23 cellular contexts compared by ENCODE assay signal in genomic region chr18:31505161-31505560, GRCh38. TPM values are rescaled to one million over a fixed set of nuclear protein-coding genes. Genes with fewer than 3 reads are reported as not detected.
"Had no signal": no experiment of that assay in that cellular context is flagged by ENCODE, and none has a peak within 500 bp of the region (broad histone marks: within the 10 kb centered on the region; RNA-seq: fewer than 3 reads in every experiment).

No MANE protein-coding gene starts in this region.

- H3K9me3 Mint-ChIP-seq: natural killer cell; neural crest cell; stimulated activated naive B cell treated with anti-CD40 and anti-IgM and Interleukin-4, amounts not matched to agents 10 μg/mL and 1 μg/mL and 100 μg/mL, for 72 hours; stimulated activated naive CD8-positive, alpha-beta T cell treated with anti-CD3 and anti-CD28 coated beads, Interleukin-15, amount 100 ng/mL, for 72 hours had no signal

- H3K27me3 Mint-ChIP-seq: stimulated activated naive CD8-positive, alpha-beta T cell treated with anti-CD3 and anti-CD28 coated beads, Interleukin-15, amount 100 ng/mL, for 72 hours had no signal

- H3K27ac ChIP-seq: esophagus squamous epithelium, testis, tibial nerve had no signal

- H3K36me3 Mint-ChIP-seq: natural killer cell; stimulated activated naive B cell treated with anti-CD40 and anti-IgM and Interleukin-4, amounts not matched to agents 10 μg/mL and 1 μg/mL and 100 μg/mL, for 72 hours had no signal

- H3K36me3 ChIP-seq: esophagus squamous epithelium, tibial nerve had no signal

- H3K27me3 ChIP-seq: esophagus squamous epithelium, testis had no signal

- ATAC-seq: natural killer cell; sciatic nerve; stimulated activated naive B cell treated with anti-CD40 and anti-IgM and Interleukin-4, amounts not matched to agents 10 μg/mL and 1 μg/mL and 100 μg/mL, for 72 hours had no signal

- H3K4me1 Mint-ChIP-seq: natural killer cell; stimulated activated naive CD8-positive, alpha-beta T cell treated with anti-CD3 and anti-CD28 coated beads, Interleukin-15, amount 100 ng/mL, for 72 hours had no signal

- H3K4me3 Mint-ChIP-seq: natural killer cell; neural crest cell; stimulated activated naive B cell treated with anti-CD40 and anti-IgM and Interleukin-4, amounts not matched to agents 10 μg/mL and 1 μg/mL and 100 μg/mL, for 72 hours; stimulated activated naive CD8-positive, alpha-beta T cell treated with anti-CD3 and anti-CD28 coated beads, Interleukin-15, amount 100 ng/mL, for 72 hours had no signal

- DNase-seq: dermis blood vessel endothelial cell; esophagus squamous epithelium; foreskin fibroblast; mammary epithelial cell; natural killer cell; posterior cingulate gyrus; stimulated activated CD4-positive, alpha-beta T cell treated with anti-CD3 and anti-CD28 coated beads, Interleukin-2, amount 100 ng/mL, for 24 hours; stimulated activated CD4-positive, alpha-beta T cell treated with anti-CD3 and anti-CD28 coated beads, Interleukin-4, amount 100 ng/mL, for 4 hours; stimulated activated naive B cell treated with anti-CD40 and anti-IgM and Interleukin-4, amounts not matched to agents 10 μg/mL and 1 μg/mL and 100 μg/mL, for 72 hours; stimulated activated naive CD8-positive, alpha-beta T cell treated with anti-CD3 and anti-CD28 coated beads, Interleukin-15, amount 100 ng/mL, for 72 hours; testis had no signal

- H3K4me1 ChIP-seq: testis, tibial nerve had no signal

- H3K4me3 ChIP-seq: esophagus squamous epithelium, testis, tibial nerve had no signal

- FAIRE-seq: colon, urothelium cell line had no signal

- H3K27ac Mint-ChIP-seq: natural killer cell; stimulated activated naive B cell treated with anti-CD40 and anti-IgM and Interleukin-4, amounts not matched to agents 10 μg/mL and 1 μg/mL and 100 μg/mL, for 72 hours; stimulated activated naive CD8-positive, alpha-beta T cell treated with anti-CD3 and anti-CD28 coated beads, Interleukin-15, amount 100 ng/mL, for 72 hours had no signal

- H3K9me3 ChIP-seq: esophagus squamous epithelium, testis, tibial nerve had no signal

RNA-seq across cellular contexts. Expression of gene DSG2, which starts 7.2 kb away (rescaled TPM):
- total RNA-seq: myocyte had no signal

RNA-seq across cellular contexts. Expression of gene DSG3, which starts 57.6 kb away (rescaled TPM):
- total RNA-seq: dermis blood vessel endothelial cell, epithelial cell of proximal tubule, mesenteric fat pad, mononuclear cell, myocyte, neural crest cell, osteocyte, sciatic nerve, skeletal muscle tissue, subcutaneous adipose tissue, tibial nerve had no signal
